Comparison of ENCODE assay signal across 1 cellular context in the genomic region with DNA sequence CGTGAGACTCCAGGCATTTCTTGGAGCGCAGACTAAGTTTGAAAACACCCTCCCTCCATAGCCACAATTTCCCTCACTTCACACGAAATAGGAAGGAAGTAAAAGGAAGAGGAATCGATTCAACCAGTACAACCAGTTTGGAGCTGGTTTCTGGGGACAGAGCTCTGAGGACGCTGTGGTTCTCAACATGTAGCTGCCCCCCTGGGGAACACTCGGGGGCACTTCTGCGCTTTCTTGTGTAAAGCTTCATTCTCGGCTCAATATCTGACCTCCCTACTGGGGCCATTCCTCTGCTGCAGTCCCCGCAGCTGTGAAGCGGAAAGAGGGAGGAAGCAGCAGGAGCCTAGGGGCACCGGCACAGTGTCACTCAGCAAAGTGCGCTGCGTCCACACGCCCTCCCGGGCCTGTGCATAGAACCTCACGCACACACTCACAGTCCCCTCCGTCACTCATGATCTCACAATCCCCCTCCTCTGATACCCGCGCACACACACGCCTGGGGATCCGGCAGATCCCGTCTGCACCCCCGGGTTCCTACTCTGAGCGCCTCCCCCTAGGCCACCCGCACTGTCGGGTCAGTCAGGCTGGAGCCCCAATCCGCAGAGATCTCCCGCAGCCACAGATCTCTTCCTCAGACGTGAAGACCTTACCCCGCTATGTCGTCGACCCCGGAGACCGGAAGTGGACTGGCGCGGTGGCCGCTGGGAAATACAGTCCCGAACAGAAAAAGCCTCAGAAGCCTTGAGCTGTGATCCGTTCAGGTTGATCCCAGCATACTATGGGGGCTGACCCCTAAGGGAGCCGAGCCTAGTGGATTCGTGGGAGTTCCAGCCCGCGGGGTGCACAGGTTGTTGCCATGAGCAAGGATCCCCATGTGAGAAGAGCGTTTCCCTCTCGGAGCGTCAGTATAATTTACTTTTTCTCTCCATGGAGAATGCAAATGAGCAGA.
TF ChIP-seq lines count a peak whose summit lies in the region.

A gene (minus strand): TSS at position 688 of the 949 bp plus-strand sequence. CDS start 6,190 bp downstream, outside the sequence.

TF ChIP-seq in HepG2, 621 proteins besides CTCF, POLR2A, EP300 and RAD21 (continued from another document and continues in another):
- TF ChIP-seq, protein P1, sequence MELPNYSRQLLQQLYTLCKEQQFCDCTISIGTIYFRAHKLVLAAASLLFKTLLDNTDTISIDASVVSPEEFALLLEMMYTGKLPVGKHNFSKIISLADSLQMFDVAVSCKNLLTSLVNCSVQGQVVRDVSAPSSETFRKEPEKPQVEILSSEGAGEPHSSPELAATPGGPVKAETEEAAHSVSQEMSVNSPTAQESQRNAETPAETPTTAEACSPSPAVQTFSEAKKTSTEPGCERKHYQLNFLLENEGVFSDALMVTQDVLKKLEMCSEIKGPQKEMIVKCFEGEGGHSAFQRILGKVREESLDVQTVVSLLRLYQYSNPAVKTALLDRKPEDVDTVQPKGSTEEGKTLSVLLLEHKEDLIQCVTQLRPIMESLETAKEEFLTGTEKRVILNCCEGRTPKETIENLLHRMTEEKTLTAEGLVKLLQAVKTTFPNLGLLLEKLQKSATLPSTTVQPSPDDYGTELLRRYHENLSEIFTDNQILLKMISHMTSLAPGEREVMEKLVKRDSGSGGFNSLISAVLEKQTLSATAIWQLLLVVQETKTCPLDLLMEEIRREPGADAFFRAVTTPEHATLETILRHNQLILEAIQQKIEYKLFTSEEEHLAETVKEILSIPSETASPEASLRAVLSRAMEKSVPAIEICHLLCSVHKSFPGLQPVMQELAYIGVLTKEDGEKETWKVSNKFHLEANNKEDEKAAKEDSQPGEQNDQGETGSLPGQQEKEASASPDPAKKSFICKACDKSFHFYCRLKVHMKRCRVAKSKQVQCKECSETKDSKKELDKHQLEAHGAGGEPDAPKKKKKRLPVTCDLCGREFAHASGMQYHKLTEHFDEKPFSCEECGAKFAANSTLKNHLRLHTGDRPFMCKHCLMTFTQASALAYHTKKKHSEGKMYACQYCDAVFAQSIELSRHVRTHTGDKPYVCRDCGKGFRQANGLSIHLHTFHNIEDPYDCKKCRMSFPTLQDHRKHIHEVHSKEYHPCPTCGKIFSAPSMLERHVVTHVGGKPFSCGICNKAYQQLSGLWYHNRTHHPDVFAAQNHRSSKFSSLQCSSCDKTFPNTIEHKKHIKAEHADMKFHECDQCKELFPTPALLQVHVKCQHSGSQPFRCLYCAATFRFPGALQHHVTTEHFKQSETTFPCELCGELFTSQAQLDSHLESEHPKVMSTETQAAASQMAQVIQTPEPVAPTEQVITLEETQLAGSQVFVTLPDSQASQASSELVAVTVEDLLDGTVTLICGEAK (IDR thresholded peaks at IDR 0.05): no peak
- TF ChIP-seq, protein P1 (CRISPR knock-in tag; IDR thresholded peaks at IDR 0.05): no peak; the same call in 1 of the 2 replicates
- TF ChIP-seq ZNF879 (CRISPR knock-in tag; IDR thresholded peaks at IDR 0.05) (no peak), ZNF775 (CRISPR knock-in tag; IDR thresholded peaks at IDR 0.05; ENCODE audit: borderline replicate concordance) (no peak), NONO (IDR thresholded peaks at IDR 0.05) (no peak), NONO (CRISPR knock-in tag; conservative IDR thresholded peaks at IDR 0.05) (no peak; the same call in 1 of the 2 replicates), SUZ12 (IDR thresholded peaks at IDR 0.05; ENCODE audit: low read depth, low read length) (peak; percentile 56; the same call in 1 of the 2 replicates), ZNF296 (CRISPR knock-in tag; conservative IDR thresholded peaks at IDR 0.05) (no peak), MTA1 (CRISPR knock-in tag; IDR thresholded peaks at IDR 0.05; ENCODE audit: borderline replicate concordance) (no peak), ATF1 (CRISPR knock-in tag; IDR thresholded peaks at IDR 0.05) (peak; percentile 89), ZFP90 (CRISPR knock-in tag; IDR thresholded peaks at IDR 0.05; ENCODE audit: borderline replicate concordance) (peak; percentile 43; the same call in 1 of the 2 replicates), ZNF264 (CRISPR knock-in tag; IDR thresholded peaks at IDR 0.05) (no peak; the same call in 1 of the 2 replicates), ZNF780A (CRISPR knock-in tag; IDR thresholded peaks at IDR 0.05) (no peak), ZNF766 (CRISPR knock-in tag; IDR thresholded peaks at IDR 0.05; ENCODE audit: borderline replicate concordance) (no peak), ZNF577 (CRISPR knock-in tag; IDR thresholded peaks at IDR 0.05; ENCODE audit: borderline replicate concordance, low read depth) (no peak), MAFF (IDR thresholded peaks at IDR 0.05; ENCODE audit: low read depth, low read length) (no peak), ZBTB7B (CRISPR knock-in tag; IDR thresholded peaks at IDR 0.05) (peak; percentile 61; the same call in 1 of the 2 replicates), FOXA1 (IDR thresholded peaks at IDR 0.05) (no peak), FOXA1 (CRISPR knock-in tag; IDR thresholded peaks at IDR 0.05) (no peak), WIZ (CRISPR knock-in tag; IDR thresholded peaks at IDR 0.05) (no peak), ASH2L (IDR thresholded peaks at IDR 0.05; ENCODE audit: insufficient read length, low read depth, low read length) (peak; percentile 87), TMF1 (CRISPR knock-in tag; IDR thresholded peaks at IDR 0.05; ENCODE audit: low read depth) (no peak), SALL2 (CRISPR knock-in tag; IDR thresholded peaks at IDR 0.05) (0 out of 2 replicates have a peak, but pooled peaks have one; percentile 19), ELF4 (CRISPR knock-in tag; IDR thresholded peaks at IDR 0.05; ENCODE audit: borderline replicate concordance) (no peak), ELF3 (CRISPR knock-in tag; IDR thresholded peaks at IDR 0.05) (peak; percentile 57; the same call in 1 of the 2 replicates), NR2F6 (IDR thresholded peaks at IDR 0.05) (peak; percentile 26), NR2F6 (CRISPR knock-in tag; IDR thresholded peaks at IDR 0.05) (peak; percentile 2; the same call in 1 of the 2 replicates), RBFOX2 (IDR thresholded peaks at IDR 0.05; ENCODE audit: low read depth, low read length) (peak; percentile 71)
- TF ChIP-seq, protein P2, sequence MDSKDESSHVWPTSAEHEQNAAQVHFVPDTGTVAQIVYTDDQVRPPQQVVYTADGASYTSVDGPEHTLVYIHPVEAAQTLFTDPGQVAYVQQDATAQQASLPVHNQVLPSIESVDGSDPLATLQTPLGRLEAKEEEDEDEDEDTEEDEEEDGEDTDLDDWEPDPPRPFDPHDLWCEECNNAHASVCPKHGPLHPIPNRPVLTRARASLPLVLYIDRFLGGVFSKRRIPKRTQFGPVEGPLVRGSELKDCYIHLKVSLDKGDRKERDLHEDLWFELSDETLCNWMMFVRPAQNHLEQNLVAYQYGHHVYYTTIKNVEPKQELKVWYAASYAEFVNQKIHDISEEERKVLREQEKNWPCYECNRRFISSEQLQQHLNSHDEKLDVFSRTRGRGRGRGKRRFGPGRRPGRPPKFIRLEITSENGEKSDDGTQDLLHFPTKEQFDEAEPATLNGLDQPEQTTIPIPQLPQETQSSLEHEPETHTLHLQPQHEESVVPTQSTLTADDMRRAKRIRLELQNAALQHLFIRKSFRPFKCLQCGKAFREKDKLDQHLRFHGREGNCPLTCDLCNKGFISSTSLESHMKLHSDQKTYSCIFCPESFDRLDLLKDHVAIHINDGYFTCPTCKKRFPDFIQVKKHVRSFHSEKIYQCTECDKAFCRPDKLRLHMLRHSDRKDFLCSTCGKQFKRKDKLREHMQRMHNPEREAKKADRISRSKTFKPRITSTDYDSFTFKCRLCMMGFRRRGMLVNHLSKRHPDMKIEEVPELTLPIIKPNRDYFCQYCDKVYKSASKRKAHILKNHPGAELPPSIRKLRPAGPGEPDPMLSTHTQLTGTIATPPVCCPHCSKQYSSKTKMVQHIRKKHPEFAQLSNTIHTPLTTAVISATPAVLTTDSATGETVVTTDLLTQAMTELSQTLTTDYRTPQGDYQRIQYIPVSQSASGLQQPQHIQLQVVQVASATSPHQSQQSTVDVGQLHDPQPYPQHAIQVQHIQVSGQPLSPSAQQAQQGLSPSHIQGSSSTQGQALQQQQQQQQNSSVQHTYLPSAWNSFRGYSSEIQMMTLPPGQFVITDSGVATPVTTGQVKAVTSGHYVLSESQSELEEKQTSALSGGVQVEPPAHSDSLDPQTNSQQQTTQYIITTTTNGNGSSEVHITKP (CRISPR knock-in tag; IDR thresholded peaks at IDR 0.05; ENCODE audit: low read depth): peak; percentile 61
- TF ChIP-seq, protein P3, sequence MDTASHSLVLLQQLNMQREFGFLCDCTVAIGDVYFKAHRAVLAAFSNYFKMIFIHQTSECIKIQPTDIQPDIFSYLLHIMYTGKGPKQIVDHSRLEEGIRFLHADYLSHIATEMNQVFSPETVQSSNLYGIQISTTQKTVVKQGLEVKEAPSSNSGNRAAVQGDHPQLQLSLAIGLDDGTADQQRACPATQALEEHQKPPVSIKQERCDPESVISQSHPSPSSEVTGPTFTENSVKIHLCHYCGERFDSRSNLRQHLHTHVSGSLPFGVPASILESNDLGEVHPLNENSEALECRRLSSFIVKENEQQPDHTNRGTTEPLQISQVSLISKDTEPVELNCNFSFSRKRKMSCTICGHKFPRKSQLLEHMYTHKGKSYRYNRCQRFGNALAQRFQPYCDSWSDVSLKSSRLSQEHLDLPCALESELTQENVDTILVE (CRISPR knock-in tag; IDR thresholded peaks at IDR 0.05): peak; percentile 71; the same call in 1 of the 2 replicates
- TF ChIP-seq, protein P4, sequence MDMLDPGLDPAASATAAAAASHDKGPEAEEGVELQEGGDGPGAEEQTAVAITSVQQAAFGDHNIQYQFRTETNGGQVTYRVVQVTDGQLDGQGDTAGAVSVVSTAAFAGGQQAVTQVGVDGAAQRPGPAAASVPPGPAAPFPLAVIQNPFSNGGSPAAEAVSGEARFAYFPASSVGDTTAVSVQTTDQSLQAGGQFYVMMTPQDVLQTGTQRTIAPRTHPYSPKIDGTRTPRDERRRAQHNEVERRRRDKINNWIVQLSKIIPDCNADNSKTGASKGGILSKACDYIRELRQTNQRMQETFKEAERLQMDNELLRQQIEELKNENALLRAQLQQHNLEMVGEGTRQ (IDR thresholded peaks at IDR 0.05; ENCODE audit: low read depth, low read length): no peak
- TF ChIP-seq, protein P4 (CRISPR knock-in tag; IDR thresholded peaks at IDR 0.05; ENCODE audit: borderline replicate concordance): no peak
- TF ChIP-seq, protein P5, sequence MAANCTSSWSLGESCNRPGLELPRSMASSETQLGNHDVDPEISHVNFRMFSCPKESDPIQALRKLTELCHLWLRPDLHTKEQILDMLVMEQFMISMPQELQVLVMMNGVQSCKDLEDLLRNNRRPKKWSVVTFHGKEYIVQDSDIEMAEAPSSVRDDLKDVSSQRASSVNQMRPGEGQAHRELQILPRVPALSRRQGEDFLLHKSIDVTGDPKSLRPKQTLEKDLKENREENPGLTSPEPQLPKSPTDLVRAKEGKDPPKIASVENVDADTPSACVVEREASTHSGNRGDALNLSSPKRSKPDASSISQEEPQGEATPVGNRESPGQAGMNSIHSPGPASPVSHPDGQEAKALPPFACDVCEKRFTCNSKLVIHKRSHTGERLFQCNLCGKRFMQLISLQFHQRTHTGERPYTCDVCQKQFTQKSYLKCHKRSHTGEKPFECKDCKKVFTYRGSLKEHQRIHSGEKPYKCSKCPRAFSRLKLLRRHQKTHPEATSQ (CRISPR knock-in tag; IDR thresholded peaks at IDR 0.05; ENCODE audit: borderline replicate concordance): no peak
- TF ChIP-seq, protein P6, sequence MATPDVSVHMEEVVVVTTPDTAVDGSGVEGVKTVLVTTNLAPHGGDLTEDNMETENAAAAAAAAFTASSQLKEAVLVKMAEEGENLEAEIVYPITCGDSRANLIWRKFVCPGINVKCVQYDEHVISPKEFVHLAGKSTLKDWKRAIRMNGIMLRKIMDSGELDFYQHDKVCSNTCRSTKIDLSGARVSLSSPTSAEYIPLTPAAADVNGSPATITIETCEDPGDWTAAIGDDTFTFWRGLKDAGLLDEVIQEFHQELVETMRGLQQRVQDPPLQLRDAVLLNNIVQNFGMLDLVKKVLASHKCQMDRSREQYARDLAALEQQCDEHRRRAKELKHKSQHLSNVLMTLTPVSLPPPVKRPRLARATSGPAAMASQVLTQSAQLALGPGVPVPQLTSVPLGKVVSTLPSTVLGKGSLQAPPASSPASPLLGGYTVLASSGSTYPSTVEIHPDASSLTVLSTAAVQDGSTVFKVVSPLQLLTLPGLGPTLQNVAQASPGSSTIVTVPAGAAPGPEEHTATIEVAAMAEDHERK (CRISPR knock-in tag; IDR thresholded peaks at IDR 0.05; ENCODE audit: low read depth): 0 out of 2 replicates have a peak, but pooled peaks have one; percentile 19
